23 cellular contexts compared by ENCODE assay signal in genomic region chr6:75096986-75097385, GRCh38.
DNase-seq lines count a peak whose midpoint lies in the region; ATAC-seq and TF ChIP-seq lines count a peak whose summit lies in the region.
"Had no signal": no experiment of that assay in that cellular context is flagged by ENCODE, and none has a peak within 500 bp of the region (broad histone marks: within the 10 kb centered on the region; RNA-seq: fewer than 3 reads in every experiment).

No MANE protein-coding gene starts in this region.

- H3K27me3 Mint-ChIP-seq in WTC11 (ENCODE audit: low read depth) (no peaks in the 10 kb centered on the region), osteocyte (ENCODE audit: unreplicated experiment) (no peaks in the 10 kb centered on the region)
- H3K27me3 Mint-ChIP-seq: B cell, IgD-negative memory B cell had no signal

- H3K36me3 ChIP-seq in gastroesophageal sphincter (peaks cover 0 to 31% of the 10 kb centered on the region in 2 donors), uterus (no peaks in the 10 kb centered on the region), gastrocnemius medialis (no peaks in the 10 kb centered on the region)
- H3K36me3 ChIP-seq: HAP-1 had no signal

- no peaks in the 10 kb centered on the region for H3K27me3 ChIP-seq in gastroesophageal sphincter
- H3K27me3 ChIP-seq in uterus = no peaks in the 10 kb centered on the region
- no peaks in the 10 kb centered on the region for H3K27me3 ChIP-seq in gastrocnemius medialis

- no peak overlapping the region for H3K4me3 ChIP-seq in gastroesophageal sphincter
- H3K4me3 ChIP-seq in uterus = no peak overlapping the region
- H3K4me3 ChIP-seq in gastrocnemius medialis = no peak overlapping the region
- H3K4me3 ChIP-seq: A549, GM23248, HAP-1 had no signal

- no peak for TF ChIP-seq EP300 in gastroesophageal sphincter (IDR thresholded peaks at IDR 0.05)

- CTCF ChIA-PET in WTC11 (lab: Charles Lee) = interaction anchor here (1.0 kb wide), 1 partner anchor 112 kb away, joined by 3 read pairs; no protein-coding TSS in a partner anchor

- ATAC-seq in WTC11 (no peak), gastroesophageal sphincter (no peak), gastrocnemius medialis (no peak)
- ATAC-seq: A549; CD8-positive, alpha-beta T cell had no signal

- H3K4me1 Mint-ChIP-seq in WTC11 = peaks cover 6% of the 10 kb centered on the region
- peaks cover 65% of the 10 kb centered on the region for H3K4me1 Mint-ChIP-seq in osteocyte (ENCODE audit: unreplicated experiment)
- H3K4me1 Mint-ChIP-seq: B cell, IgD-negative memory B cell had no signal

- intact Hi-C loops in uterus (cut with DNase I; ENCODE audit: low total_unique reads) = no loop called here
- intact Hi-C loops in gastrocnemius medialis (cut with DNase I; ENCODE audit: low total_unique reads) = loop anchor here (5.0 kb wide), 1 partner anchor 110 kb away; the partner anchor contains the start of gene COL12A1

- no peak overlapping the region for H3K4me3 Mint-ChIP-seq in WTC11
- H3K4me3 Mint-ChIP-seq in osteocyte (ENCODE audit: unreplicated experiment) = no peak overlapping the region
- H3K4me3 Mint-ChIP-seq: B cell; CD8-positive, alpha-beta T cell; IgD-negative memory B cell had no signal

- H3K36me3 Mint-ChIP-seq in WTC11 (no peaks in the 10 kb centered on the region), osteocyte (ENCODE audit: unreplicated experiment) (peaks cover 58% of the 10 kb centered on the region)
- H3K36me3 Mint-ChIP-seq: CD8-positive, alpha-beta T cell; IgD-negative memory B cell had no signal

- TF ChIP-seq POLR2A in gastroesophageal sphincter (IDR thresholded peaks at IDR 0.05) (no peak), uterus (IDR thresholded peaks at IDR 0.05) (no peak), gastrocnemius medialis (IDR thresholded peaks at IDR 0.05) (no peak)

- POLR2A ChIA-PET in WTC11 (lab: Charles Lee) = no interaction called here

- in situ Hi-C loops in gastrocnemius medialis (cut with MboI; ENCODE audit: low sequenced_read_pairs in 4 of 4) = no loop called here

- TF ChIP-seq CTCF in WTC11 (IDR thresholded peaks at IDR 0.05) (no peak), gastroesophageal sphincter (IDR thresholded peaks at IDR 0.05) (no peak), osteocyte (IDR thresholded peaks at IDR 0.05) (no peak), uterus (IDR thresholded peaks at IDR 0.05) (no peak), gastrocnemius medialis (IDR thresholded peaks at IDR 0.05 in 4 of 5, conservative IDR thresholded peaks at IDR 0.05 in 1 of 5) (no peak)

- 61 to 84% methylated on average over 3 to 4 of the region's 4 CpGs for WGBS in gastroesophageal sphincter (ENCODE audit: low coverage in 1 of 2), 2 donors

- H3K9me3 Mint-ChIP-seq in WTC11 (no peaks in the 10 kb centered on the region), osteocyte (ENCODE audit: unreplicated experiment) (no peaks in the 10 kb centered on the region)
- H3K9me3 Mint-ChIP-seq: CD8-positive, alpha-beta T cell; IgD-negative memory B cell had no signal

- peak overlapping the region; percentile 54; the same call in 1 of the 2 replicates for H3K27ac Mint-ChIP-seq in WTC11
- peak overlapping the region; percentile 83 for H3K27ac Mint-ChIP-seq in osteocyte (ENCODE audit: unreplicated experiment)
- H3K27ac Mint-ChIP-seq: B cell; CD8-positive, alpha-beta T cell; IgD-negative memory B cell had no signal

- H3K9me3 ChIP-seq in gastroesophageal sphincter = no peaks in the 10 kb centered on the region
- H3K9me3 ChIP-seq in uterus = no peaks in the 10 kb centered on the region
- no peaks in the 10 kb centered on the region for H3K9me3 ChIP-seq in gastrocnemius medialis
- H3K9me3 ChIP-seq: A549, HAP-1 had no signal

- H3K4me1 ChIP-seq in gastroesophageal sphincter (peaks cover 8 to 84% (median 18%) of the 10 kb centered on the region in 3 donors), uterus (peaks cover 4 to 6% of the 10 kb centered on the region in 2 donors), gastrocnemius medialis (no peaks in the 10 kb centered on the region)
- H3K4me1 ChIP-seq: HAP-1 had no signal

- no peak for DNase-seq in WTC11 (ENCODE audit: low spot score)
- DNase-seq in osteocyte (ENCODE audit: extremely low spot score, unreplicated experiment) = no peak
- DNase-seq in uterus = no peak
- DNase-seq in DMS 273 treated with DMSO at 0.1 percent for 48 hours (lab: John Stamatoyannopoulos, UW) = no peak
- no peak for DNase-seq in glomerular visceral epithelial cell (ENCODE audit: extremely low spot score)
- DNase-seq in gastrocnemius medialis = no peak
- DNase-seq: CD8-positive, alpha-beta T cell; DMS153; DND-41; GM23248; MM.1S; NCI-H2081; NCI-H2227 treated with DMSO at 0.1 percent for 48 hours; NCI-H526 treated with DMSO at 0.1 percent for 48 hours; RPMI8226; SHP77 had no signal

- peak overlapping the region in 3 of 4 donors; percentile 47 to 81 (median 75) for H3K27ac ChIP-seq in gastroesophageal sphincter
- peak overlapping the region; percentile 75 to 82 for H3K27ac ChIP-seq in uterus
- H3K27ac ChIP-seq in gastrocnemius medialis = no peak overlapping the region
- H3K27ac ChIP-seq: A549, C4-2B, GM23248, KMS-11 had no signal

TF ChIP-seq in WTC11, 78 proteins besides CTCF, POLR2A, EP300 and RAD21 (continues in another document):
- TF ChIP-seq HMGA2 (CRISPR knock-in tag; IDR thresholded peaks at IDR 0.05) (no peak), ZNF138 (CRISPR knock-in tag; conservative IDR thresholded peaks at IDR 0.05) (no peak), SMAD3 (CRISPR knock-in tag; IDR thresholded peaks at IDR 0.05; ENCODE audit: borderline replicate concordance) (no peak), CDX4 (CRISPR knock-in tag; IDR thresholded peaks at IDR 0.05; ENCODE audit: borderline replicate concordance) (no peak), NR3C1 (CRISPR knock-in tag; conservative IDR thresholded peaks at IDR 0.05; ENCODE audit: low read depth) (no peak), ATF6 (CRISPR knock-in tag; IDR thresholded peaks at IDR 0.05) (no peak), TCF7 (CRISPR knock-in tag; IDR thresholded peaks at IDR 0.05; ENCODE audit: low read depth) (no peak), NFE2L1 (CRISPR knock-in tag; IDR thresholded peaks at IDR 0.05) (no peak), USF1 (CRISPR knock-in tag; IDR thresholded peaks at IDR 0.05) (no peak), NR1H2 (CRISPR knock-in tag; IDR thresholded peaks at IDR 0.05) (no peak), STAT6 (CRISPR knock-in tag; conservative IDR thresholded peaks at IDR 0.05; ENCODE audit: low read depth) (no peak), CREM (CRISPR knock-in tag; IDR thresholded peaks at IDR 0.05) (no peak), E2F5 (CRISPR knock-in tag; IDR thresholded peaks at IDR 0.05) (no peak), ZNF396 (CRISPR knock-in tag; IDR thresholded peaks at IDR 0.05; ENCODE audit: borderline replicate concordance) (no peak)

Comparison
In these comparisons a context has a peak if more than half of its experiments do, and no peak if none do; other contexts are left out.
1. H3K27ac ChIP-seq: peak in gastroesophageal sphincter (3 of 4) and uterus (2 of 2); none in gastrocnemius medialis (0 of 4).